Comparison of ENCODE assay signal across 8 cellular contexts in genomic region chr22:20080776-20081654, GRCh38. TPM values are rescaled to one million over a fixed set of nuclear protein-coding genes. Genes with fewer than 3 reads are reported as not detected.
DNase-seq lines count a peak whose midpoint lies in the region; ATAC-seq and TF ChIP-seq lines count a peak whose summit lies in the region.

No MANE protein-coding gene starts in this region.

- no peak for TF ChIP-seq CTCF in upper lobe of right lung (IDR thresholded peaks at IDR 0.05)

- H3K27ac ChIP-seq in upper lobe of right lung, result peak overlapping the region; percentile 84

- intact Hi-C loops in upper lobe of right lung (cut with DNase I), result no loop called here

- CTCF ChIA-PET in T-cell (lab: Charles Lee), result interaction anchor here in 1 of 2 donors (0.7 kb wide), 1 partner anchor 36 kb away, joined by 5 read pairs; the partner anchor contains the start of gene TRMT2A

- peaks cover 4% of the 10 kb centered on the region for H3K36me3 Mint-ChIP-seq in T-cell

- H3K27ac Mint-ChIP-seq in T-cell, result peak overlapping the region; percentile 53 to 66

- no peaks in the 10 kb centered on the region for H3K9me3 Mint-ChIP-seq in T-cell

- H3K36me3 ChIP-seq in endocrine pancreas (ENCODE audit: control insufficient read depth, insufficient read depth, low read length) (no peaks in the 10 kb centered on the region), upper lobe of right lung (peaks cover 7% of the 10 kb centered on the region)

- H3K9me3 ChIP-seq in endocrine pancreas (ENCODE audit: control insufficient read depth, low read length) (no peaks in the 10 kb centered on the region), mononuclear cell (ENCODE audit: low read depth, low read length) (no peaks in the 10 kb centered on the region), upper lobe of right lung (no peaks in the 10 kb centered on the region)

- no peaks in the 10 kb centered on the region for H3K27me3 ChIP-seq in endocrine pancreas (ENCODE audit: control insufficient read depth, insufficient read depth, low read length)
- no peaks in the 10 kb centered on the region for H3K27me3 ChIP-seq in mononuclear cell (ENCODE audit: insufficient read depth, low read length)
- H3K27me3 ChIP-seq in upper lobe of right lung, result no peaks in the 10 kb centered on the region

- peak; percentile 3 for ATAC-seq in HG03135 (IDR thresholded peaks at IDR 0.05; ENCODE audit: unreplicated experiment)
- no peak for ATAC-seq in T-cell (replicated peaks in 1 of 4)
- no peak for ATAC-seq in upper lobe of right lung
- ATAC-seq in HG03139 (IDR thresholded peaks at IDR 0.05; ENCODE audit: unreplicated experiment), result no peak
- ATAC-seq in GM21447 (IDR thresholded peaks at IDR 0.05; ENCODE audit: unreplicated experiment), result no peak

- no peaks in the 10 kb centered on the region for H3K27me3 Mint-ChIP-seq in T-cell

- H3K4me1 ChIP-seq in endocrine pancreas (ENCODE audit: control insufficient read depth, insufficient read depth, low read length) (peaks cover 4% of the 10 kb centered on the region), mononuclear cell (ENCODE audit: insufficient read depth, low read length) (peaks cover 26% of the 10 kb centered on the region), upper lobe of right lung (peaks cover 38% of the 10 kb centered on the region)

- H3K4me1 Mint-ChIP-seq in T-cell, result peaks cover 45 to 50% (median 46%) of the 10 kb centered on the region in 3 donors

- peak overlapping the region; percentile 70 to 79 (median 77) for H3K4me3 Mint-ChIP-seq in T-cell

- DNase-seq in COLO668 (lab: John Stamatoyannopoulos, UW; ENCODE audit: unreplicated experiment) (peak; percentile 76), T-cell (no peak), upper lobe of right lung (no peak)

- peak overlapping the region; percentile 88 for H3K4me3 ChIP-seq in endocrine pancreas (ENCODE audit: control insufficient read depth, insufficient read depth, low read length)
- peak overlapping the region; percentile 69 for H3K4me3 ChIP-seq in mononuclear cell (ENCODE audit: low read length)
- H3K4me3 ChIP-seq in upper lobe of right lung, result peak overlapping the region; percentile 73

- peak overlapping the region; percentile 94 for H3K9ac ChIP-seq in endocrine pancreas (ENCODE audit: control insufficient read depth, insufficient read depth, low read length)

- POLR2A ChIA-PET in T-cell (lab: Charles Lee), result interaction anchor here in 1 of 2 donors (0.6 kb wide), 1 partner anchor 32 kb away, joined by 4 read pairs; no protein-coding TSS in a partner anchor

RNA-seq across cellular contexts. Expression of gene DGCR8, which starts 1.0 kb away (rescaled TPM):
- total RNA-seq in T-cell (10 to 100 TPM; 38.4 to 48.1 (median 45.1) TPM), mononuclear cell (7.9 TPM), upper lobe of right lung (35.5 TPM)

RNA-seq across cellular contexts. Expression of gene RANBP1, which starts 34.9 kb away (rescaled TPM):
- 10 to 100 TPM; 64.0 to 81.1 (median 75.4) TPM for total RNA-seq in T-cell
- 71.3 TPM for total RNA-seq in mononuclear cell
- total RNA-seq in upper lobe of right lung, result 53.0 TPM

RNA-seq across cellular contexts. Expression of gene TRMT2A, which starts 36.0 kb away (rescaled TPM):
- total RNA-seq in T-cell (100 to 1,000 TPM in 3 of 5 donors, 10 to 100 TPM in 2; 87.6 to 136 (median 123) TPM), mononuclear cell (28.7 TPM), upper lobe of right lung (53.8 TPM)

RNA-seq across cellular contexts. Expression of gene ZDHHC8, which starts 50.6 kb away (rescaled TPM):
- total RNA-seq in T-cell (100 to 1,000 TPM in 1 of 5 donors, 10 to 100 TPM in 4; 68.4 to 102 (median 92.1) TPM), mononuclear cell (6.4 TPM), upper lobe of right lung (88.0 TPM)
